In the genomic region with DNA sequence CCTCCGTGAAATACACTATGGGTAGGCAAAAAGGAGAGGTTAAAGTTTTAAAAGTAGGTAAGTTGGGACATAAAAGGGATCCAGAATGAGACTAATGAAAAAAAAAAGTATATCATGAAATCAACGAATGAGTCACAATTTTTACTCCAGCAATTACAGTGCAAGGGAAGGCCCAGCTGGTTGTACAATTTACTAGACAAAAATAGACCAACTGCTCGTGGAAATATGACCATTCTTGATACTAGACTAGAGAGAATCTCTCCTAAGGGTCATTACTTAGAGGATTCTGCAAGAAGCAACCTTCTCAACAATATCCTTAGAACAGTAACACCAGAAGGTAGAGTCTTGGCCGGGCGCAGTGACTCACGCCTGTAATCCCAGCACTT, we compare ENCODE assay signal across 1 cellular context.
A peak's percentile ranks its signal among the peaks of the same experiment; 100 is the strongest.
TF ChIP-seq lines count a peak whose summit lies in the region.

No MANE protein-coding gene starts in this region.

TF ChIP-seq in K562, 482 proteins besides CTCF, POLR2A, EP300 and RAD21 (continued from another document):
- peak; percentile 61 for TF ChIP-seq FOSL1 (tag; conservative IDR thresholded peaks at IDR 0.05)
- TF ChIP-seq ZNF696 (CRISPR knock-in tag; conservative IDR thresholded peaks at IDR 0.05): no peak
- TF ChIP-seq POLR3A (IDR thresholded peaks at IDR 0.05; ENCODE audit: borderline replicate concordance, extremely low read depth, insufficient read depth, insufficient read length): no peak
- TF ChIP-seq, protein P1, sequence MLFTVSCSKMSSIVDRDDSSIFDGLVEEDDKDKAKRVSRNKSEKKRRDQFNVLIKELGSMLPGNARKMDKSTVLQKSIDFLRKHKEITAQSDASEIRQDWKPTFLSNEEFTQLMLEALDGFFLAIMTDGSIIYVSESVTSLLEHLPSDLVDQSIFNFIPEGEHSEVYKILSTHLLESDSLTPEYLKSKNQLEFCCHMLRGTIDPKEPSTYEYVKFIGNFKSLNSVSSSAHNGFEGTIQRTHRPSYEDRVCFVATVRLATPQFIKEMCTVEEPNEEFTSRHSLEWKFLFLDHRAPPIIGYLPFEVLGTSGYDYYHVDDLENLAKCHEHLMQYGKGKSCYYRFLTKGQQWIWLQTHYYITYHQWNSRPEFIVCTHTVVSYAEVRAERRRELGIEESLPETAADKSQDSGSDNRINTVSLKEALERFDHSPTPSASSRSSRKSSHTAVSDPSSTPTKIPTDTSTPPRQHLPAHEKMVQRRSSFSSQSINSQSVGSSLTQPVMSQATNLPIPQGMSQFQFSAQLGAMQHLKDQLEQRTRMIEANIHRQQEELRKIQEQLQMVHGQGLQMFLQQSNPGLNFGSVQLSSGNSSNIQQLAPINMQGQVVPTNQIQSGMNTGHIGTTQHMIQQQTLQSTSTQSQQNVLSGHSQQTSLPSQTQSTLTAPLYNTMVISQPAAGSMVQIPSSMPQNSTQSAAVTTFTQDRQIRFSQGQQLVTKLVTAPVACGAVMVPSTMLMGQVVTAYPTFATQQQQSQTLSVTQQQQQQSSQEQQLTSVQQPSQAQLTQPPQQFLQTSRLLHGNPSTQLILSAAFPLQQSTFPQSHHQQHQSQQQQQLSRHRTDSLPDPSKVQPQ (CRISPR knock-in tag; IDR thresholded peaks at IDR 0.05; ENCODE audit: borderline replicate concordance): no peak
- TF ChIP-seq HIVEP1 (CRISPR knock-in tag; IDR thresholded peaks at IDR 0.05): no peak
- TF ChIP-seq ZNF354B (CRISPR knock-in tag; IDR thresholded peaks at IDR 0.05): no peak
- no peak for TF ChIP-seq RBM15 (IDR thresholded peaks at IDR 0.05; ENCODE audit: insufficient read depth, low read length)
- TF ChIP-seq, protein P2, sequence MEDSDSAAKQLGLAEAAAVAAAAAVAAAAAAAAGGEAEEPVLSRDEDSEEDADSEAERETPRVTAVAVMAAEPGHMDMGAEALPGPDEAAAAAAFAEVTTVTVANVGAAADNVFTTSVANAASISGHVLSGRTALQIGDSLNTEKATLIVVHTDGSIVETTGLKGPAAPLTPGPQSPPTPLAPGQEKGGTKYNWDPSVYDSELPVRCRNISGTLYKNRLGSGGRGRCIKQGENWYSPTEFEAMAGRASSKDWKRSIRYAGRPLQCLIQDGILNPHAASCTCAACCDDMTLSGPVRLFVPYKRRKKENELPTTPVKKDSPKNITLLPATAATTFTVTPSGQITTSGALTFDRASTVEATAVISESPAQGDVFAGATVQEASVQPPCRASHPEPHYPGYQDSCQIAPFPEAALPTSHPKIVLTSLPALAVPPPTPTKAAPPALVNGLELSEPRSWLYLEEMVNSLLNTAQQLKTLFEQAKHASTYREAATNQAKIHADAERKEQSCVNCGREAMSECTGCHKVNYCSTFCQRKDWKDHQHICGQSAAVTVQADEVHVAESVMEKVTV (CRISPR knock-in tag; IDR thresholded peaks at IDR 0.05): no peak
- no peak for TF ChIP-seq POLR3G (IDR thresholded peaks at IDR 0.05; ENCODE audit: extremely low read depth, insufficient read length, insufficient replicate concordance)
- no peak for TF ChIP-seq MECOM (CRISPR knock-in tag; IDR thresholded peaks at IDR 0.05)
- TF ChIP-seq EHMT2 (IDR thresholded peaks at IDR 0.05): no peak
- TF ChIP-seq RHOXF2B (CRISPR knock-in tag; conservative IDR thresholded peaks at IDR 0.05): no peak
- TF ChIP-seq ZNF79 (CRISPR knock-in tag; IDR thresholded peaks at IDR 0.05; ENCODE audit: low read depth): no peak
- TF ChIP-seq EGR1 (conservative IDR thresholded peaks at IDR 0.05): peak; percentile 46; the same call in 1 of the 2 replicates
- TF ChIP-seq ZNF282 (CRISPR knock-in tag; IDR thresholded peaks at IDR 0.05): no peak
- no peak for TF ChIP-seq SPI1 (IDR thresholded peaks at IDR 0.05; ENCODE audit: borderline replicate concordance, low read depth, low read length)
- TF ChIP-seq, protein P3, sequence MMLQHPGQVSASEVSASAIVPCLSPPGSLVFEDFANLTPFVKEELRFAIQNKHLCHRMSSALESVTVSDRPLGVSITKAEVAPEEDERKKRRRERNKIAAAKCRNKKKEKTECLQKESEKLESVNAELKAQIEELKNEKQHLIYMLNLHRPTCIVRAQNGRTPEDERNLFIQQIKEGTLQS (IDR thresholded peaks at IDR 0.05): peak; percentile 25; the same call in 1 of the 2 replicates
- TF ChIP-seq, protein P3 (CRISPR knock-in tag; conservative IDR thresholded peaks at IDR 0.05): no peak
- TF ChIP-seq, protein P4, sequence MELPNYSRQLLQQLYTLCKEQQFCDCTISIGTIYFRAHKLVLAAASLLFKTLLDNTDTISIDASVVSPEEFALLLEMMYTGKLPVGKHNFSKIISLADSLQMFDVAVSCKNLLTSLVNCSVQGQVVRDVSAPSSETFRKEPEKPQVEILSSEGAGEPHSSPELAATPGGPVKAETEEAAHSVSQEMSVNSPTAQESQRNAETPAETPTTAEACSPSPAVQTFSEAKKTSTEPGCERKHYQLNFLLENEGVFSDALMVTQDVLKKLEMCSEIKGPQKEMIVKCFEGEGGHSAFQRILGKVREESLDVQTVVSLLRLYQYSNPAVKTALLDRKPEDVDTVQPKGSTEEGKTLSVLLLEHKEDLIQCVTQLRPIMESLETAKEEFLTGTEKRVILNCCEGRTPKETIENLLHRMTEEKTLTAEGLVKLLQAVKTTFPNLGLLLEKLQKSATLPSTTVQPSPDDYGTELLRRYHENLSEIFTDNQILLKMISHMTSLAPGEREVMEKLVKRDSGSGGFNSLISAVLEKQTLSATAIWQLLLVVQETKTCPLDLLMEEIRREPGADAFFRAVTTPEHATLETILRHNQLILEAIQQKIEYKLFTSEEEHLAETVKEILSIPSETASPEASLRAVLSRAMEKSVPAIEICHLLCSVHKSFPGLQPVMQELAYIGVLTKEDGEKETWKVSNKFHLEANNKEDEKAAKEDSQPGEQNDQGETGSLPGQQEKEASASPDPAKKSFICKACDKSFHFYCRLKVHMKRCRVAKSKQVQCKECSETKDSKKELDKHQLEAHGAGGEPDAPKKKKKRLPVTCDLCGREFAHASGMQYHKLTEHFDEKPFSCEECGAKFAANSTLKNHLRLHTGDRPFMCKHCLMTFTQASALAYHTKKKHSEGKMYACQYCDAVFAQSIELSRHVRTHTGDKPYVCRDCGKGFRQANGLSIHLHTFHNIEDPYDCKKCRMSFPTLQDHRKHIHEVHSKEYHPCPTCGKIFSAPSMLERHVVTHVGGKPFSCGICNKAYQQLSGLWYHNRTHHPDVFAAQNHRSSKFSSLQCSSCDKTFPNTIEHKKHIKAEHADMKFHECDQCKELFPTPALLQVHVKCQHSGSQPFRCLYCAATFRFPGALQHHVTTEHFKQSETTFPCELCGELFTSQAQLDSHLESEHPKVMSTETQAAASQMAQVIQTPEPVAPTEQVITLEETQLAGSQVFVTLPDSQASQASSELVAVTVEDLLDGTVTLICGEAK (IDR thresholded peaks at IDR 0.05): no peak
- TF ChIP-seq, protein P4 (CRISPR knock-in tag; IDR thresholded peaks at IDR 0.05): no peak
- no peak for TF ChIP-seq TRIM28 (IDR thresholded peaks at IDR 0.05)
- TF ChIP-seq TOE1 (IDR thresholded peaks at IDR 0.05; ENCODE audit: borderline replicate concordance): no peak
- no peak for TF ChIP-seq TOE1 (CRISPR knock-in tag; IDR thresholded peaks at IDR 0.05; ENCODE audit: borderline replicate concordance, low read depth)
- no peak for TF ChIP-seq ZNF584 (CRISPR knock-in tag; IDR thresholded peaks at IDR 0.05; ENCODE audit: low read depth)
- no peak for TF ChIP-seq HDGF (IDR thresholded peaks at IDR 0.05)
- TF ChIP-seq, protein P5, sequence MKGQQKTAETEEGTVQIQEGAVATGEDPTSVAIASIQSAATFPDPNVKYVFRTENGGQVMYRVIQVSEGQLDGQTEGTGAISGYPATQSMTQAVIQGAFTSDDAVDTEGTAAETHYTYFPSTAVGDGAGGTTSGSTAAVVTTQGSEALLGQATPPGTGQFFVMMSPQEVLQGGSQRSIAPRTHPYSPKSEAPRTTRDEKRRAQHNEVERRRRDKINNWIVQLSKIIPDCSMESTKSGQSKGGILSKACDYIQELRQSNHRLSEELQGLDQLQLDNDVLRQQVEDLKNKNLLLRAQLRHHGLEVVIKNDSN (CRISPR knock-in tag; IDR thresholded peaks at IDR 0.05): no peak
- no peak for TF ChIP-seq PYGO2 (tag; IDR thresholded peaks at IDR 0.05)
- TF ChIP-seq SMARCA5 (IDR thresholded peaks at IDR 0.05): no peak
- TF ChIP-seq, protein P6, sequence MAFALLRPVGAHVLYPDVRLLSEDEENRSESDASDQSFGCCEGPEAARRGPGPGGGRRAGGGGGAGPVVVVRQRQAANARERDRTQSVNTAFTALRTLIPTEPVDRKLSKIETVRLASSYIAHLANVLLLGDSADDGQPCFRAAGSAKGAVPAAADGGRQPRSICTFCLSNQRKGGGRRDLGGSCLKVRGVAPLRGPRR (CRISPR knock-in tag; IDR thresholded peaks at IDR 0.05): no peak
- no peak for TF ChIP-seq ZNF445 (CRISPR knock-in tag; IDR thresholded peaks at IDR 0.05; ENCODE audit: low read depth)
- no peak for TF ChIP-seq HDAC1 (IDR thresholded peaks at IDR 0.05)
- TF ChIP-seq, protein P7, sequence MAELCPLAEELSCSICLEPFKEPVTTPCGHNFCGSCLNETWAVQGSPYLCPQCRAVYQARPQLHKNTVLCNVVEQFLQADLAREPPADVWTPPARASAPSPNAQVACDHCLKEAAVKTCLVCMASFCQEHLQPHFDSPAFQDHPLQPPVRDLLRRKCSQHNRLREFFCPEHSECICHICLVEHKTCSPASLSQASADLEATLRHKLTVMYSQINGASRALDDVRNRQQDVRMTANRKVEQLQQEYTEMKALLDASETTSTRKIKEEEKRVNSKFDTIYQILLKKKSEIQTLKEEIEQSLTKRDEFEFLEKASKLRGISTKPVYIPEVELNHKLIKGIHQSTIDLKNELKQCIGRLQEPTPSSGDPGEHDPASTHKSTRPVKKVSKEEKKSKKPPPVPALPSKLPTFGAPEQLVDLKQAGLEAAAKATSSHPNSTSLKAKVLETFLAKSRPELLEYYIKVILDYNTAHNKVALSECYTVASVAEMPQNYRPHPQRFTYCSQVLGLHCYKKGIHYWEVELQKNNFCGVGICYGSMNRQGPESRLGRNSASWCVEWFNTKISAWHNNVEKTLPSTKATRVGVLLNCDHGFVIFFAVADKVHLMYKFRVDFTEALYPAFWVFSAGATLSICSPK (IDR thresholded peaks at IDR 0.05; ENCODE audit: borderline replicate concordance): no peak
- TF ChIP-seq TAF7 (tag; IDR thresholded peaks at IDR 0.05): no peak
- no peak for TF ChIP-seq ZNF140 (CRISPR knock-in tag; IDR thresholded peaks at IDR 0.05)
- TF ChIP-seq, protein P8, sequence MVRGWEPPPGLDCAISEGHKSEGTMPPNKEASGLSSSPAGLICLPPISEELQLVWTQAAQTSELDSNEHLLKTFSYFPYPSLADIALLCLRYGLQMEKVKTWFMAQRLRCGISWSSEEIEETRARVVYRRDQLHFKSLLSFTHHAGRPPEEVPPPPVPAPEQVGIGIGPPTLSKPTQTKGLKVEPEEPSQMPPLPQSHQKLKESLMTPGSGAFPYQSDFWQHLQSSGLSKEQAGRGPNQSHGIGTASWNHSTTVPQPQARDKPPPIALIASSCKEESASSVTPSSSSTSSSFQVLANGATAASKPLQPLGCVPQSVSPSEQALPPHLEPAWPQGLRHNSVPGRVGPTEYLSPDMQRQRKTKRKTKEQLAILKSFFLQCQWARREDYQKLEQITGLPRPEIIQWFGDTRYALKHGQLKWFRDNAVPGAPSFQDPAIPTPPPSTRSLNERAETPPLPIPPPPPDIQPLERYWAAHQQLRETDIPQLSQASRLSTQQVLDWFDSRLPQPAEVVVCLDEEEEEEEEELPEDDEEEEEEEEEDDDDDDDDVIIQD (CRISPR knock-in tag; IDR thresholded peaks at IDR 0.05): no peak
- TF ChIP-seq MEF2A (IDR thresholded peaks at IDR 0.05; ENCODE audit: control insufficient read depth, low read depth, low read length): peak; percentile 47; the same call in 1 of the 2 replicates
- TF ChIP-seq ZSCAN29 (IDR thresholded peaks at IDR 0.05): no peak
- TF ChIP-seq RB1 (IDR thresholded peaks at IDR 0.05; ENCODE audit: low read depth): no peak
- no peak for TF ChIP-seq MTA1 (IDR thresholded peaks at IDR 0.05; ENCODE audit: borderline replicate concordance)
- no peak for TF ChIP-seq CHD1 (IDR thresholded peaks at IDR 0.05; ENCODE audit: low read length)
- TF ChIP-seq DPF2 (IDR thresholded peaks at IDR 0.05): 0 out of 2 replicates have a peak, but pooled peaks have one; percentile 25
- TF ChIP-seq PTTG1 (tag; IDR thresholded peaks at IDR 0.05; ENCODE audit: low read depth): no peak
- TF ChIP-seq STAT5A (IDR thresholded peaks at IDR 0.05; ENCODE audit: borderline replicate concordance, low read length): no peak
